Comparison of ENCODE assay signal across 10 cellular contexts in the genomic region with DNA sequence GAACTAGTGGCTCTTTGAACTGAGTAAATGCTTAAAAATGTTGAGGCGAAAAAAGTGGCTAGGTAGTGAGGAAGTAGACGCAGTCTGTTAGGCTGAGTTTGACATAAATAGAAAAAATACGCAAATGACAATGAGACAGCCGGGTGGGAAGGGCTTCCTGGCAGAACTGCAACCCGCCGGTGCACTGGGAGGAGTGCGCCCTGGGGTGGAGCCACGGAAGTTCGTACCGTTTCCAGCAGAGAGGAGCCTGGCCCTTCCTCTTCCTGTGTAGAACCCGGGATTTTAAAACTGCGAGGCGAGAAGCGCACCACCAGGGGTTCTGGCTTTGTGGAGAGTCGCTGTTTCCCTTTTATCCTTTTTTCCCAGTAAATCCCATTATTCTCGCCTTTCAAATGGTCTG.
DNase-seq lines count a peak whose midpoint lies in the region; ATAC-seq and TF ChIP-seq lines count a peak whose summit lies in the region.
"Had no signal": no experiment of that assay in that cellular context is flagged by ENCODE, and none has a peak within 500 bp of the region (broad histone marks: within the 10 kb centered on the region; RNA-seq: fewer than 3 reads in every experiment).

No MANE protein-coding gene starts in this region.

- in situ Hi-C loops in GM18951 (cut with MboI; ENCODE audit: low sequenced_read_pairs, unreplicated experiment) (no loop called here), astrocyte of the spinal cord (cut with HindIII; ENCODE audit: low sequenced_read_pairs) (no loop called here)

- no peaks in the 10 kb centered on the region for H3K36me3 Mint-ChIP-seq in neural crest cell (ENCODE audit: low read depth)
- H3K36me3 Mint-ChIP-seq: activated naive CD8-positive, alpha-beta T cell had no signal

- TF ChIP-seq POLR2A in GM18951 (IDR thresholded peaks at IDR 0.05; ENCODE audit: extremely low read depth, insufficient read depth, insufficient read length) = peak; percentile 36

- DNase-seq in astrocyte of the spinal cord (ENCODE audit: low read depth, low spot score) = peak; percentile 33
- DNase-seq in neural crest cell (ENCODE audit: low read depth, low spot score) = peak; percentile 4
- DNase-seq in pons (ENCODE audit: low spot score) = no peak
- DNase-seq in activated naive CD4-positive, alpha-beta T cell treated with Interleukin-2 at 50 U/mL for 16 hours = no peak
- no peak for DNase-seq in activated CD4-positive, alpha-beta T cell treated with anti-CD3 and anti-CD28 coated beads for 48 hours
- no peak for DNase-seq in NCI-H1092 (lab: John Stamatoyannopoulos, UW)
- DNase-seq: occipital lobe had no signal

- no peaks in the 10 kb centered on the region for H3K9me3 Mint-ChIP-seq in neural crest cell

- TF ChIP-seq CTCF in astrocyte of the spinal cord (IDR thresholded peaks at IDR 0.05; ENCODE audit: low read depth, low read length) (no peak), neural crest cell (conservative IDR thresholded peaks at IDR 0.05) (no peak)

- peak; percentile 68 for ATAC-seq in HG02973 (IDR thresholded peaks at IDR 0.05; ENCODE audit: unreplicated experiment)

- no peaks in the 10 kb centered on the region for H3K27me3 Mint-ChIP-seq in neural crest cell (ENCODE audit: low read depth)
- H3K27me3 Mint-ChIP-seq: activated naive CD8-positive, alpha-beta T cell had no signal

- H3K4me3 Mint-ChIP-seq in neural crest cell = peak overlapping the region; percentile 59
- H3K4me3 Mint-ChIP-seq: activated naive CD8-positive, alpha-beta T cell had no signal

- no peak overlapping the region for H3K27ac Mint-ChIP-seq in neural crest cell (ENCODE audit: unreplicated experiment)
- H3K27ac Mint-ChIP-seq: activated naive CD8-positive, alpha-beta T cell had no signal

- peak overlapping the region; percentile 3 for H3K4me3 ChIP-seq in astrocyte of the spinal cord (ENCODE audit: low read depth, low read length)

- H3K4me1 Mint-ChIP-seq in neural crest cell = peaks cover 18% of the 10 kb centered on the region

Comparison
In these comparisons a context has a peak if more than half of its experiments do, and no peak if none do; other contexts are left out.
1. DNase-seq: peak in astrocyte of the spinal cord (single experiment) and neural crest cell (single experiment); none in pons (single experiment), activated naive CD4-positive, alpha-beta T cell treated with Interleukin-2 at 50 U/mL for 16 hours (single experiment), activated CD4-positive, alpha-beta T cell treated with anti-CD3 and anti-CD28 coated beads for 48 hours (single experiment) and NCI-H1092 (single experiment).